24 cellular contexts compared by ENCODE assay signal in genomic region chr12:113296557-113297213, GRCh38. TPM values are rescaled to one million over a fixed set of nuclear protein-coding genes. Genes with fewer than 3 reads are reported as not detected.
DNase-seq lines count a peak whose midpoint lies in the region; ATAC-seq and TF ChIP-seq lines count a peak whose summit lies in the region.
"Had no signal": no experiment of that assay in that cellular context is flagged by ENCODE, and none has a peak within 500 bp of the region (broad histone marks: within the 10 kb centered on the region; RNA-seq: fewer than 3 reads in every experiment).

No MANE protein-coding gene starts in this region.

- H3K9ac ChIP-seq in liver (ENCODE audit: low read depth in 1 of 2, low read length in 2 of 2), result no peak overlapping the region
- no peak overlapping the region for H3K9ac ChIP-seq in mesendoderm (ENCODE audit: low read length)

- H3K79me2 ChIP-seq in mesendoderm (ENCODE audit: control insufficient read depth, insufficient read depth, low read length), result no peaks in the 10 kb centered on the region

- no peaks in the 10 kb centered on the region for H3K27me3 ChIP-seq in heart left ventricle
- H3K27me3 ChIP-seq in liver (ENCODE audit: control insufficient read depth in 4 of 4, insufficient read depth in 4 of 4, low read length in 3 of 4), result no peaks in the 10 kb centered on the region
- no peaks in the 10 kb centered on the region for H3K27me3 ChIP-seq in tibial artery
- no peaks in the 10 kb centered on the region for H3K27me3 ChIP-seq in body of pancreas
- no peaks in the 10 kb centered on the region for H3K27me3 ChIP-seq in mesendoderm (ENCODE audit: insufficient read depth, low read length, poor library complexity)
- H3K27me3 ChIP-seq: BE2C, transverse colon had no signal

- H3K4me1 Mint-ChIP-seq in WTC11, result peaks cover 15% of the 10 kb centered on the region
- H3K4me1 Mint-ChIP-seq: activated CD4-positive, alpha-beta T cell treated with anti-CD3 and anti-CD28 coated beads for 36 hours had no signal

- TF ChIP-seq CTCF in heart left ventricle (IDR thresholded peaks at IDR 0.05) (no peak), WTC11 (IDR thresholded peaks at IDR 0.05) (no peak), liver (IDR thresholded peaks at IDR 0.05; ENCODE audit: low read depth, low read length, missing input control) (no peak), tibial artery (IDR thresholded peaks at IDR 0.05) (no peak), body of pancreas (IDR thresholded peaks at IDR 0.05) (no peak)

- H3K36me3 Mint-ChIP-seq in WTC11, result peaks cover 15% of the 10 kb centered on the region; the same call in 1 of the 2 replicates

- H3K23ac ChIP-seq in mesendoderm (ENCODE audit: low read length), result no peak overlapping the region

- no peaks in the 10 kb centered on the region for H3K27me3 Mint-ChIP-seq in WTC11 (ENCODE audit: low read depth)
- H3K27me3 Mint-ChIP-seq: activated CD4-positive, alpha-beta T cell treated with anti-CD3 and anti-CD28 coated beads for 36 hours had no signal

- no peak overlapping the region for H4K5ac ChIP-seq in mesendoderm (ENCODE audit: low read length)

- no peaks in the 10 kb centered on the region for H3K9me3 Mint-ChIP-seq in WTC11
- H3K9me3 Mint-ChIP-seq: T-helper 1 cell treated with Interleukin-12 subunit alpha and Interleukin-12 subunit beta and Interleukin-4 antibody, amounts not matched to agents 30 μg/mL and 1 μg/mL, for 36 hours had no signal

- no peak for TF ChIP-seq RAD21 in liver (IDR thresholded peaks at IDR 0.05)

- H3K4me3 ChIP-seq in heart left ventricle (no peak overlapping the region), liver (ENCODE audit: low read depth in 1 of 3, low read length in 3 of 3) (no peak overlapping the region), tibial artery (no peak overlapping the region), body of pancreas (no peak overlapping the region), mesendoderm (ENCODE audit: low read length) (no peak overlapping the region)
- H3K4me3 ChIP-seq: SK-N-MC, transverse colon had no signal

- H2BK15ac ChIP-seq in mesendoderm (replicated peaks; ENCODE audit: low read depth), result no peak overlapping the region

- CTCF ChIA-PET in WTC11 (lab: Charles Lee), result no interaction called here

- no peak overlapping the region for H4K8ac ChIP-seq in mesendoderm (ENCODE audit: low read depth, low read length)

- H2BK120ac ChIP-seq in mesendoderm (ENCODE audit: low read depth, low read length), result no peak overlapping the region

- H3K4me1 ChIP-seq in heart left ventricle (peaks cover 0 to 60% (median 31%) of the 10 kb centered on the region in 12 donors), liver (ENCODE audit: control insufficient read depth in 4 of 4, insufficient read depth in 4 of 4, low read length in 3 of 4) (peaks cover 9 to 27% (median 20%) of the 10 kb centered on the region in 4 donors), tibial artery (peaks cover 6 to 45% (median 38%) of the 10 kb centered on the region in 4 donors), body of pancreas (peaks cover 13% of the 10 kb centered on the region), mesendoderm (ENCODE audit: control insufficient read depth, low read depth, low read length) (peaks cover 3% of the 10 kb centered on the region)
- H3K4me1 ChIP-seq: BE2C had no signal

- peak overlapping the region in 11 of 12 donors; percentile 22 to 89 (median 79) for H3K27ac ChIP-seq in heart left ventricle
- peak overlapping the region; percentile 28 to 68 for H3K27ac ChIP-seq in liver (ENCODE audit: low read depth in 1 of 2, low read length in 2 of 2)
- H3K27ac ChIP-seq in tibial artery, result peak overlapping the region; percentile 82 to 83
- peak overlapping the region in 1 of 4 donors; percentile 10 for H3K27ac ChIP-seq in body of pancreas
- H3K27ac ChIP-seq in mesendoderm (ENCODE audit: low read depth, low read length), result no peak overlapping the region
- H3K27ac ChIP-seq: SK-N-MC, transverse colon had no signal

- H3K79me1 ChIP-seq in mesendoderm (ENCODE audit: low read length), result no peaks in the 10 kb centered on the region

- H2AK5ac ChIP-seq in mesendoderm (ENCODE audit: low read length), result no peak overlapping the region

- H2BK5ac ChIP-seq in mesendoderm (ENCODE audit: low read length), result no peak overlapping the region

- intact Hi-C loops in heart left ventricle (cut with DNase I) (loop anchor here in 4 of 10 donors (5.0 to 10.0 kb wide), 4 partner anchors 64 to 102 kb away; partner anchors contain the start of gene TPCN1 (in 1 of the 4)), left ventricle myocardium superior (cut with micrococcal nuclease) (no loop called here), tibial artery (cut with DNase I; ENCODE audit: low total_unique reads) (no loop called here), body of pancreas (cut with DNase I) (no loop called here)

- WGBS in heart left ventricle, 4 donors, result 64 to 76% (median 71%) methylated on average over 19 to 23 of the region's 23 CpGs
- 90% methylated on average over 23 of the region's 23 CpGs for WGBS in liver
- WGBS in body of pancreas, 2 donors, result 86 to 92% methylated on average over 17 to 23 of the region's 23 CpGs
- no CpG with 5 or more reads among the region's 23 CpGs for WGBS in mesendoderm (ENCODE audit: extremely low coverage, insufficient coverage, low lambda C conversion rate)

- H3K18ac ChIP-seq in mesendoderm (ENCODE audit: low read length), result no peak overlapping the region

- peaks cover 0 to 74% (median 62%) of the 10 kb centered on the region in 9 donors for H3K36me3 ChIP-seq in heart left ventricle
- peaks cover 13 to 39% (median 23%) of the 10 kb centered on the region in 4 donors for H3K36me3 ChIP-seq in liver (ENCODE audit: control insufficient read depth in 4 of 4, insufficient read depth in 3 of 4, low read depth in 1 of 4, low read length in 3 of 4)
- H3K36me3 ChIP-seq in tibial artery, result peaks cover 58 to 77% (median 69%) of the 10 kb centered on the region in 3 donors
- peaks cover 10 to 24% of the 10 kb centered on the region in 2 donors for H3K36me3 ChIP-seq in body of pancreas (replicated peaks in 1 of 2; ENCODE audit: insufficient read depth in 1 of 2, low read depth in 2 of 2)
- H3K36me3 ChIP-seq in mesendoderm (ENCODE audit: control insufficient read depth, insufficient read depth, low read length), result no peaks in the 10 kb centered on the region

- POLR2A ChIA-PET in WTC11 (lab: Charles Lee), result no interaction called here

- no peak overlapping the region for H3K4ac ChIP-seq in mesendoderm (ENCODE audit: low read depth, low read length)

- no peaks in the 10 kb centered on the region for H3K9me3 ChIP-seq in heart left ventricle
- no peaks in the 10 kb centered on the region for H3K9me3 ChIP-seq in liver (ENCODE audit: control insufficient read depth in 4 of 4, low read length in 3 of 4)
- no peaks in the 10 kb centered on the region for H3K9me3 ChIP-seq in tibial artery
- H3K9me3 ChIP-seq in body of pancreas, result no peaks in the 10 kb centered on the region
- H3K9me3 ChIP-seq: BE2C, transverse colon had no signal

- no peak overlapping the region for H3K4me3 Mint-ChIP-seq in WTC11
- H3K4me3 Mint-ChIP-seq: activated CD4-positive, alpha-beta T cell treated with anti-CD3 and anti-CD28 coated beads for 36 hours; T-helper 1 cell treated with Interleukin-12 subunit alpha and Interleukin-12 subunit beta and Interleukin-4 antibody, amounts not matched to agents 30 μg/mL and 1 μg/mL, for 36 hours had no signal

- ATAC-seq in heart left ventricle, result peak in 2 of 4 donors; percentile 1 to 3
- ATAC-seq in left ventricle myocardium superior, result no peak
- ATAC-seq in WTC11, result no peak
- ATAC-seq in body of pancreas, result no peak
- ATAC-seq: activated CD4-positive, alpha-beta T cell treated with anti-CD3 and anti-CD28 coated beads for 36 hours had no signal

- H3K56ac ChIP-seq in mesendoderm (ENCODE audit: low read length), result no peak overlapping the region

- H3K4me2 ChIP-seq in mesendoderm (ENCODE audit: low read length), result no peak overlapping the region

- DNase-seq in heart left ventricle, result no peak
- DNase-seq in left ventricle myocardium superior, result no peak
- DNase-seq in WTC11 (ENCODE audit: low spot score), result no peak
- DNase-seq in tibial artery, result no peak
- DNase-seq in NCI-H1048 (lab: John Stamatoyannopoulos, UW), result no peak
- no peak for DNase-seq in body of pancreas
- no peak for DNase-seq in mesendoderm
- DNase-seq: activated CD4-positive, alpha-beta T cell treated with anti-CD3 and anti-CD28 coated beads for 36 hours; activated T-cell treated with anti-CD3 and anti-CD28 coated beads, Interleukin-2, amount 50 U/mL, for 1 hour; anterior cingulate cortex; BE2C; central memory CD4-positive, alpha-beta T cell; Kasumi-1; mesenchymal stem cell; MV-4-11; NCI-H1694 treated with DMSO at 0.1 percent for 48 hours; NCI-H526; nucleus accumbens; stimulated activated CD4-positive, alpha-beta T cell treated with anti-CD3 and anti-CD28 coated beads, Interleukin-4, amount 100 ng/mL, for 1 hour; stimulated activated naive CD4-positive, alpha-beta T cell; transverse colon had no signal

- TF ChIP-seq POLR2A in heart left ventricle (IDR thresholded peaks at IDR 0.05), result no peak
- TF ChIP-seq POLR2A in body of pancreas (IDR thresholded peaks at IDR 0.05), result no peak

- H3K27ac Mint-ChIP-seq in WTC11, result peak overlapping the region; percentile 19; the same call in 1 of the 2 replicates
- H3K27ac Mint-ChIP-seq: activated CD4-positive, alpha-beta T cell treated with anti-CD3 and anti-CD28 coated beads for 36 hours; T-helper 1 cell treated with Interleukin-12 subunit alpha and Interleukin-12 subunit beta and Interleukin-4 antibody, amounts not matched to agents 30 μg/mL and 1 μg/mL, for 36 hours had no signal

TF ChIP-seq in WTC11, 78 proteins besides CTCF, POLR2A, EP300 and RAD21 (continues in another document):
- TF ChIP-seq ZNF138 (CRISPR knock-in tag; conservative IDR thresholded peaks at IDR 0.05), result no peak

TF ChIP-seq in liver, 16 proteins besides CTCF, POLR2A, EP300 and RAD21 (continues in another document):
- TF ChIP-seq ATF3 (IDR thresholded peaks at IDR 0.05), result no peak
- TF ChIP-seq JUND (IDR thresholded peaks at IDR 0.05), result no peak
- TF ChIP-seq HNF4A (conservative IDR thresholded peaks at IDR 0.05), result no peak
- no peak for TF ChIP-seq FOXA1 (IDR thresholded peaks at IDR 0.05)
- no peak for TF ChIP-seq SP1 (IDR thresholded peaks at IDR 0.05)
- TF ChIP-seq RXRA (IDR thresholded peaks at IDR 0.05), result no peak
- TF ChIP-seq NR2F2 (IDR thresholded peaks at IDR 0.05), result no peak

RNA-seq across cellular contexts. Expression of gene SLC8B1, which starts 38.2 kb away (rescaled TPM):
- total RNA-seq in heart left ventricle (10 to 100 TPM in 8 of 9 donors, 1 to 10 TPM in 1; 9.7 to 33.2 (median 12.3) TPM), left ventricle myocardium superior (11.5 TPM), WTC11 (2021) (12.2 to 13.9 TPM (median 13.8 TPM) in 3 replicates), liver (10 to 100 TPM; 13.7 to 23.8 TPM), body of pancreas (10 to 100 TPM; 25.2 to 44.2 TPM)
- polyA plus RNA-seq in heart left ventricle (1 to 10 TPM; 8.8 to 8.9 TPM), liver (10 to 100 TPM in 1 of 2 donors, 1 to 10 TPM in 1; 9.9 to 14.7 TPM)
- polyA plus RNA-seq in mesendoderm (2013, experiment 1 of 2), result 4.0 TPM
- 4.3 TPM for polyA plus RNA-seq in mesendoderm (2013, experiment 2 of 2)
